Comparison of ENCODE assay signal across 14 cellular contexts in the genomic region with DNA sequence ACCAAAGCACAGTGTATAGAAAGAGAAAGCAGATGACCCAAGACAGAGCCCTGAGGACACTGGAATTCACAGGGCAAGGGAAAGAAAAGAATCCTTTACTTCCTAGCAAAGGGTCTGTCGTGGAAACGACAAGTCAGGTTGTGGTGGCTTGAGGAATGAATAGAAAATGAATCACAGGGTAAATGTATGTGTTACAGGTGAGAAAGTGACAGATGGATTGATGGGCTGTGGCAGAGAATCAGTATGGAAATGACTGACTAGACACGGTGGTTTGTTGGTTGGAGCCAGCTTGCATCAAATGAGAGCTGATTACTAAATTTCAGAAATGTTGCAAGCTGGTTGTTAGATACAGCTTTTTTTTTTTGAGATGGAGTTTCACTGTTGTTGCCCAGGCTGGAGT. TPM values are rescaled to one million over a fixed set of nuclear protein-coding genes. Genes with fewer than 3 reads are reported as not detected.
A peak's percentile ranks its signal among the peaks of the same experiment; 100 is the strongest.
DNase-seq lines count a peak whose midpoint lies in the region; ATAC-seq and TF ChIP-seq lines count a peak whose summit lies in the region.
"Had no signal": no experiment of that assay in that cellular context is flagged by ENCODE, and none has a peak within 500 bp of the region (broad histone marks: within the 10 kb centered on the region; RNA-seq: fewer than 3 reads in every experiment).

No MANE protein-coding gene starts in this region.

- intact Hi-C loops in Right ventricle myocardium superior (cut with DNase I): no loop called here

- H3K4me3 ChIP-seq in foreskin fibroblast (ENCODE audit: low read depth in 1 of 2, low read length in 2 of 2): no peak overlapping the region
- H3K4me3 ChIP-seq: breast epithelium, SK-N-MC, skin epidermis had no signal

- H3K27me3 Mint-ChIP-seq in activated naive CD8-positive, alpha-beta T cell treated with anti-CD3 and anti-CD28 coated beads for 36 hours: no peaks in the 10 kb centered on the region
- H3K27me3 Mint-ChIP-seq: naive B cell had no signal

- H3K27ac Mint-ChIP-seq in activated naive CD8-positive, alpha-beta T cell treated with anti-CD3 and anti-CD28 coated beads for 36 hours: peak overlapping the region; percentile 40

- TF ChIP-seq CTCF in foreskin fibroblast (IDR thresholded peaks at IDR 0.05; ENCODE audit: low read depth, low read length): no peak

- H3K36me3 Mint-ChIP-seq in activated naive CD8-positive, alpha-beta T cell treated with anti-CD3 and anti-CD28 coated beads for 36 hours: peaks cover 12% of the 10 kb centered on the region
- H3K36me3 Mint-ChIP-seq: naive B cell had no signal

- H3K4me3 Mint-ChIP-seq in activated naive CD8-positive, alpha-beta T cell treated with anti-CD3 and anti-CD28 coated beads for 36 hours: no peak overlapping the region
- H3K4me3 Mint-ChIP-seq: naive B cell had no signal

- H3K9me3 Mint-ChIP-seq in activated naive CD8-positive, alpha-beta T cell treated with anti-CD3 and anti-CD28 coated beads for 36 hours: peaks cover 7% of the 10 kb centered on the region

- ATAC-seq in HG03354 (IDR thresholded peaks at IDR 0.05; ENCODE audit: poor library complexity, severe bottlenecking, unreplicated experiment) (peak; percentile 46), Right ventricle myocardium superior (ENCODE audit: poor library complexity) (no peak)
- ATAC-seq: HCT116 had no signal

- H3K4me1 Mint-ChIP-seq in activated naive CD8-positive, alpha-beta T cell treated with anti-CD3 and anti-CD28 coated beads for 36 hours: peaks cover 22% of the 10 kb centered on the region

- peak; percentile 38 for DNase-seq in activated T-cell treated with anti-CD3 and anti-CD28 coated beads for 48 hours (ENCODE audit: low read depth)
- no peak for DNase-seq in activated T-cell treated with anti-CD3 and anti-CD28 coated beads, Interleukin-2, amount 50 U/mL, for 1 hour
- DNase-seq in activated naive CD8-positive, alpha-beta T cell treated with anti-CD3 and anti-CD28 coated beads for 36 hours: peak; percentile 33
- peak; percentile 58 for DNase-seq in stimulated activated CD8-positive, alpha-beta memory T cell treated with anti-CD3 and anti-CD28 coated beads, Interleukin-4, amount 100 ng/mL, for 48 hours
- DNase-seq in foreskin fibroblast: no peak
- no peak for DNase-seq in Right ventricle myocardium superior
- DNase-seq in NCI-H187 (lab: John Stamatoyannopoulos, UW): no peak
- DNase-seq: naive B cell, NCI-H345 had no signal

RNA-seq across cellular contexts. Expression of a gene that starts 46.9 kb away (rescaled TPM):
- total RNA-seq in activated naive CD8-positive, alpha-beta T cell treated with anti-CD3 and anti-CD28 coated beads for 36 hours: 100 to 1,000 TPM; 342 to 357 TPM
- total RNA-seq in Right ventricle myocardium superior: 271 TPM

Comparison
In these comparisons a context has a peak if more than half of its experiments do, and no peak if none do; other contexts are left out.
1. DNase-seq: peak in activated T-cell treated with anti-CD3 and anti-CD28 coated beads for 48 hours (single experiment), activated naive CD8-positive, alpha-beta T cell treated with anti-CD3 and anti-CD28 coated beads for 36 hours (single experiment) and stimulated activated CD8-positive, alpha-beta memory T cell treated with anti-CD3 and anti-CD28 coated beads, Interleukin-4, amount 100 ng/mL, for 48 hours (single experiment); none in activated T-cell treated with anti-CD3 and anti-CD28 coated beads, Interleukin-2, amount 50 U/mL, for 1 hour (single experiment), foreskin fibroblast (0 of 2), Right ventricle myocardium superior (single experiment) and NCI-H187 (0 of 2).